12 cellular contexts compared by ENCODE assay signal in the genomic region with DNA sequence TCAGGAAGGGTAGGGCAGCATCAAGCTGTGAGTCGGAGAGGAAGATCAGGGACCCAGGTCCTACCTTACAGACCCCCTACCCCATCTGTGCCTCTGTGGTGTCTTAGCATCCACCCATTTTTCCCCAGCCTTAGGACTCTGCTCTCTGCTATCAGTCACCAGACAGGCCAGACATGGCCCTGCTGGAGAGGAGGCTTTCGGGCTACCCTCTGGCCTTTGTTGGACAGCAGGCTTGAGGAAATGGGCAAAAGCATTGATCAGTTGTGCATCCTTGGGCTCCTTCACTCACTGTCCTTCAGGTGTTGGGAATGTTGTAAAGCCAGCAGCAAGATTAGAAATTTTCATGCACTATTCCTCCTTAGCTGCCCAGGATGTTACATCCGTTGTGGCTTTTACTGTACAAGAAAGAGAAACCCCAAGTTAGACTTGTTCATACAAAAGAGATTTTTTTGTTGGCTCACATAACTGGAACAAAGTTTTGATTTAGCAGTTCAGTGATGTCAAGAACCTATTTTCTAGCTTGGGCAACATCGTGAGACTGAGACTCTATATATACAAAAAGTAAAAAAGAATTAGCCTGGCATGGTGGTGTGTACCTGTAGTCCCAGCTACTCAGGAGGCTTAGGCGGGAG. TPM values are rescaled to one million over a fixed set of nuclear protein-coding genes. Genes with fewer than 3 reads are reported as not detected.
DNase-seq lines count a peak whose midpoint lies in the region; ATAC-seq, FAIRE-seq and TF ChIP-seq lines count a peak whose summit lies in the region.
"Had no signal": no experiment of that assay in that cellular context is flagged by ENCODE, and none has a peak within 500 bp of the region (broad histone marks: within the 10 kb centered on the region; RNA-seq: fewer than 3 reads in every experiment).

No MANE protein-coding gene starts in this region.

- no peaks in the 10 kb centered on the region for H3K36me3 ChIP-seq in CD4-positive, alpha-beta memory T cell (ENCODE audit: insufficient read depth, low read length)
- H3K36me3 ChIP-seq in naive thymus-derived CD4-positive, alpha-beta T cell (ENCODE audit: control insufficient read depth in 2 of 3, insufficient read depth in 3 of 3, low read length in 3 of 3), result no peaks in the 10 kb centered on the region
- no peaks in the 10 kb centered on the region for H3K36me3 ChIP-seq in WERI-Rb-1
- H3K36me3 ChIP-seq in upper lobe of left lung, result no peaks in the 10 kb centered on the region
- H3K36me3 ChIP-seq: HAP-1 had no signal

- no peaks in the 10 kb centered on the region for H3K27me3 Mint-ChIP-seq in CD4-positive, alpha-beta memory T cell
- no peaks in the 10 kb centered on the region for H3K27me3 Mint-ChIP-seq in activated CD4-positive, alpha-beta memory T cell treated with anti-CD3 and anti-CD28 coated beads, Interleukin-2, amount 10 ng/mL, durations not matched to agents 7 days and 5 days
- H3K27me3 Mint-ChIP-seq in naive thymus-derived CD4-positive, alpha-beta T cell, result no peaks in the 10 kb centered on the region

- H3K27ac ChIP-seq in CD4-positive, alpha-beta memory T cell (ENCODE audit: low read depth, low read length), result peak overlapping the region; percentile 75
- H3K27ac ChIP-seq in naive thymus-derived CD4-positive, alpha-beta T cell (ENCODE audit: low read depth, low read length), result peak overlapping the region; percentile 78
- H3K27ac ChIP-seq in WERI-Rb-1 (no peak overlapping the region), upper lobe of left lung (peak overlapping the region in 1 of 4 donors; percentile 5)

- peaks cover 93% of the 10 kb centered on the region for H3K4me1 ChIP-seq in CD4-positive, alpha-beta memory T cell (ENCODE audit: insufficient read depth, low read length)
- H3K4me1 ChIP-seq in naive thymus-derived CD4-positive, alpha-beta T cell (ENCODE audit: control insufficient read depth in 2 of 2, insufficient read depth in 2 of 2, low read length in 2 of 2), result peaks cover 74 to 97% of the 10 kb centered on the region in 2 donors
- peaks cover 24 to 33% (median 29%) of the 10 kb centered on the region in 4 donors for H3K4me1 ChIP-seq in upper lobe of left lung

- CTCF ChIA-PET in CD4-positive, alpha-beta memory T cell (lab: Charles Lee; ENCODE audit: partially characterized antibody), result interaction anchor here (0.6 to 12.3 kb wide), 13 partner anchors 9 to 72 kb away, joined by 3 to 149 read pairs (median 6); partner anchors contain the start of gene TNFAIP8
- CTCF ChIA-PET in activated CD4-positive, alpha-beta memory T cell treated with anti-CD3 and anti-CD28 coated beads, Interleukin-2, amount 10 ng/mL, durations not matched to agents 7 days and 5 days (lab: Charles Lee), result interaction anchor here (1.1 to 10.4 kb wide), 10 partner anchors 10 to 350 kb away, joined by 3 to 77 read pairs (median 6); partner anchors contain the start of genes DTWD2 and TNFAIP8
- CTCF ChIA-PET in naive thymus-derived CD4-positive, alpha-beta T cell (lab: Charles Lee), result interaction anchor here (0.5 to 7.6 kb wide), 8 partner anchors 11 to 73 kb away, joined by 3 to 47 read pairs (median 4); no protein-coding TSS in a partner anchor

- 74 to 81% methylated on average over 5 of the region's 5 CpGs for WGBS in upper lobe of left lung, 2 donors

- H3K9me3 Mint-ChIP-seq in CD4-positive, alpha-beta memory T cell, result no peaks in the 10 kb centered on the region
- H3K9me3 Mint-ChIP-seq in activated CD4-positive, alpha-beta memory T cell treated with anti-CD3 and anti-CD28 coated beads, Interleukin-2, amount 10 ng/mL, durations not matched to agents 7 days and 5 days, result no peaks in the 10 kb centered on the region
- no peaks in the 10 kb centered on the region for H3K9me3 Mint-ChIP-seq in naive thymus-derived CD4-positive, alpha-beta T cell

- ATAC-seq in naive thymus-derived CD4-positive, alpha-beta T cell, result peak; percentile 21
- no peak for ATAC-seq in upper lobe of left lung (ENCODE audit: low FRiP score in 2 of 2)
- no peak for ATAC-seq in HG02973 (IDR thresholded peaks at IDR 0.05; ENCODE audit: unreplicated experiment)
- ATAC-seq in HG02588 (IDR thresholded peaks at IDR 0.05; ENCODE audit: unreplicated experiment), result no peak

- DNase-seq in CD4-positive, alpha-beta memory T cell, result peak in 1 of 5 donors; percentile 49
- no peak for DNase-seq in GM19239 (ENCODE audit: insufficient read length, low spot score)
- no peak for DNase-seq in activated CD4-positive, alpha-beta memory T cell treated with anti-CD3 and anti-CD28 coated beads, Interleukin-2, amount 10 ng/mL, durations not matched to agents 7 days and 5 days
- DNase-seq in naive thymus-derived CD4-positive, alpha-beta T cell, result peak in 4 of 9 donors; percentile 52 to 62 (median 56)
- DNase-seq in WERI-Rb-1, result no peak
- no peak for DNase-seq in upper lobe of left lung
- DNase-seq: activated CD4-positive, alpha-beta T cell treated with anti-CD3 and anti-CD28 coated beads for 48 hours; head of caudate nucleus; NCI-H2107 had no signal

- TF ChIP-seq POLR2A in upper lobe of left lung (IDR thresholded peaks at IDR 0.05), result no peak

- H3K4me3 Mint-ChIP-seq in CD4-positive, alpha-beta memory T cell, result peak overlapping the region; percentile 72 to 89 (median 84)
- peak overlapping the region; percentile 57 for H3K4me3 Mint-ChIP-seq in activated CD4-positive, alpha-beta memory T cell treated with anti-CD3 and anti-CD28 coated beads, Interleukin-2, amount 10 ng/mL, durations not matched to agents 7 days and 5 days
- H3K4me3 Mint-ChIP-seq in naive thymus-derived CD4-positive, alpha-beta T cell, result peak overlapping the region; percentile 43 to 97 (median 83)

- FAIRE-seq in GM19239 (lab: Jason Lieb, UNC), result peak; percentile 87

- H3K27me3 ChIP-seq in CD4-positive, alpha-beta memory T cell (ENCODE audit: insufficient read depth, low read length), result no peaks in the 10 kb centered on the region
- no peaks in the 10 kb centered on the region for H3K27me3 ChIP-seq in naive thymus-derived CD4-positive, alpha-beta T cell (ENCODE audit: control insufficient read depth in 2 of 2, insufficient read depth in 2 of 2, low read length in 2 of 2)
- no peaks in the 10 kb centered on the region for H3K27me3 ChIP-seq in WERI-Rb-1 (ENCODE audit: insufficient read depth, low read depth, severe bottlenecking)
- no peaks in the 10 kb centered on the region for H3K27me3 ChIP-seq in upper lobe of left lung

- no peak for TF ChIP-seq CTCF in WERI-Rb-1 (IDR thresholded peaks at IDR 0.05; ENCODE audit: low read depth, low read length)
- no peak for TF ChIP-seq CTCF in upper lobe of left lung (IDR thresholded peaks at IDR 0.05)

- intact Hi-C loops in CD4-positive, alpha-beta memory T cell (cut with micrococcal nuclease), result no loop called here
- intact Hi-C loops in naive thymus-derived CD4-positive, alpha-beta T cell (cut with micrococcal nuclease), result loop anchor here in 1 of 2 donors (1.0 to 5.0 kb wide), 4 partner anchors 8 to 74 kb away; no protein-coding TSS in a partner anchor

- H3K9me3 ChIP-seq in CD4-positive, alpha-beta memory T cell (ENCODE audit: control insufficient read depth in 1 of 2, low read length in 2 of 2), result no peaks in the 10 kb centered on the region
- no peaks in the 10 kb centered on the region for H3K9me3 ChIP-seq in naive thymus-derived CD4-positive, alpha-beta T cell (ENCODE audit: control insufficient read depth in 2 of 3, low read length in 3 of 3)
- H3K9me3 ChIP-seq in WERI-Rb-1 (ENCODE audit: severe bottlenecking), result no peaks in the 10 kb centered on the region
- H3K9me3 ChIP-seq in upper lobe of left lung, result no peaks in the 10 kb centered on the region
- H3K9me3 ChIP-seq: HAP-1 had no signal

- POLR2A ChIA-PET in CD4-positive, alpha-beta memory T cell (lab: Charles Lee; ENCODE audit: partially characterized antibody), result interaction anchor here (0.8 to 23.8 kb wide), 15 partner anchors 9 to 351 kb away, joined by 3 to 727 read pairs (median 8); partner anchors contain the start of genes DMXL1, DTWD2, HSD17B4 and TNFAIP8
- POLR2A ChIA-PET in activated CD4-positive, alpha-beta memory T cell treated with anti-CD3 and anti-CD28 coated beads, Interleukin-2, amount 10 ng/mL, durations not matched to agents 7 days and 5 days (lab: Charles Lee), result interaction anchor here (2.2 to 23.6 kb wide), 11 partner anchors 8 to 268 kb away, joined by 8 to 779 read pairs (median 34); partner anchors contain the start of genes DMXL1 and TNFAIP8
- POLR2A ChIA-PET in naive thymus-derived CD4-positive, alpha-beta T cell (lab: Charles Lee), result interaction anchor here (0.7 to 4.2 kb wide), 18 partner anchors 8 to 267 kb away, joined by 3 to 33 read pairs (median 6); partner anchors contain the start of gene DMXL1

- no peak for TF ChIP-seq EP300 in upper lobe of left lung (IDR thresholded peaks at IDR 0.05)

- peaks cover 11 to 23% of the 10 kb centered on the region in 2 donors for H3K36me3 Mint-ChIP-seq in CD4-positive, alpha-beta memory T cell
- H3K36me3 Mint-ChIP-seq in activated CD4-positive, alpha-beta memory T cell treated with anti-CD3 and anti-CD28 coated beads, Interleukin-2, amount 10 ng/mL, durations not matched to agents 7 days and 5 days (ENCODE audit: low read depth), result peaks cover 61% of the 10 kb centered on the region
- peaks cover 0 to 56% (median 7%) of the 10 kb centered on the region in 5 donors for H3K36me3 Mint-ChIP-seq in naive thymus-derived CD4-positive, alpha-beta T cell

- H3K4me3 ChIP-seq in CD4-positive, alpha-beta memory T cell (ENCODE audit: low read length in 2 of 2), result peak overlapping the region in 1 of 2 donors; percentile 14
- H3K4me3 ChIP-seq in naive thymus-derived CD4-positive, alpha-beta T cell (ENCODE audit: low read length), result peak overlapping the region; percentile 30
- H3K4me3 ChIP-seq in WERI-Rb-1 (ENCODE audit: low read depth, low read length) (no peak overlapping the region), upper lobe of left lung (no peak overlapping the region)
- H3K4me3 ChIP-seq: HAP-1 had no signal

- peak overlapping the region; percentile 91 to 97 (median 93) for H3K27ac Mint-ChIP-seq in CD4-positive, alpha-beta memory T cell
- peak overlapping the region; percentile 94 for H3K27ac Mint-ChIP-seq in activated CD4-positive, alpha-beta memory T cell treated with anti-CD3 and anti-CD28 coated beads, Interleukin-2, amount 10 ng/mL, durations not matched to agents 7 days and 5 days
- H3K27ac Mint-ChIP-seq in naive thymus-derived CD4-positive, alpha-beta T cell, result peak overlapping the region; percentile 84 to 99 (median 94)

- H3K4me1 Mint-ChIP-seq in CD4-positive, alpha-beta memory T cell, result peaks cover 72 to 96% (median 82%) of the 10 kb centered on the region in 4 donors
- H3K4me1 Mint-ChIP-seq in activated CD4-positive, alpha-beta memory T cell treated with anti-CD3 and anti-CD28 coated beads, Interleukin-2, amount 10 ng/mL, durations not matched to agents 7 days and 5 days, result peaks cover 81% of the 10 kb centered on the region
- peaks cover 73 to 97% (median 91%) of the 10 kb centered on the region in 7 donors for H3K4me1 Mint-ChIP-seq in naive thymus-derived CD4-positive, alpha-beta T cell

RNA-seq across cellular contexts. Expression of gene TNFAIP8, which starts 17.4 kb away (rescaled TPM):
- total RNA-seq in CD4-positive, alpha-beta memory T cell, result 100 to 1,000 TPM; 167 to 176 TPM
- polyA plus RNA-seq in CD4-positive, alpha-beta memory T cell, result 100 to 1,000 TPM; 277 to 423 TPM
- total RNA-seq in activated CD4-positive, alpha-beta memory T cell treated with anti-CD3 and anti-CD28 coated beads, Interleukin-2, amount 10 ng/mL, durations not matched to agents 7 days and 5 days, result 100 to 1,000 TPM; 161 to 163 TPM
- total RNA-seq in naive thymus-derived CD4-positive, alpha-beta T cell, result 100 to 1,000 TPM; 102 to 162 (median 130) TPM
- polyA plus RNA-seq in naive thymus-derived CD4-positive, alpha-beta T cell, result 100 to 1,000 TPM; 261 to 285 TPM
- total RNA-seq in upper lobe of left lung, result 10 to 100 TPM; 14.7 to 33.2 (median 19.7) TPM
